ENCODE assay signal across 21 cellular contexts in the genomic region with DNA sequence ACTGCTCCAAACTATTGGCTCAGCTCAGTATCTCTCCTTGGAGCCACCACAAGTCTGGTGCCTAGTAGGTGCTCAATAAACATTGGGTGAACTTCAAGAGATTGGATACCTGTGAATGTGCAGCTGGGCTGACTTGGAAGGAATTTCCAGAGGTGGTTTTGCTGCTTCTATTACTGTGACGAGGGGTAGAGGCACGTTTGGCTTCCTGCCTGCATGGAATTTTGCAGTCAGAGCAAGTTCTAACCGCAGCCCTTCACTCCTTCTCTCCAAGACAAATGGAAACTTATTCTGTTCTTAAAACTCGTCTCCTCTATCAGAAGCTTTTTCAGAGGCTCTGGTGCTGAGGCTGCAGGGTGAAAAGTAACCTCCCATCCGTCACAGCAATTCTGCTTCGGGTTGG.
DNase-seq lines count a peak whose midpoint lies in the region; ATAC-seq and TF ChIP-seq lines count a peak whose summit lies in the region.
"Had no signal": no experiment of that assay in that cellular context is flagged by ENCODE, and none has a peak within 500 bp of the region (broad histone marks: within the 10 kb centered on the region; RNA-seq: fewer than 3 reads in every experiment).

No MANE protein-coding gene starts in this region.

- H3K9me3 ChIP-seq in AG04450 (ENCODE audit: control insufficient read depth, insufficient read depth, low read length) (peaks cover 3% of the 10 kb centered on the region; the same call in 1 of the 2 replicates), uterus (no peaks in the 10 kb centered on the region)
- H3K9me3 ChIP-seq: BE2C had no signal

- no peak overlapping the region for H3K27ac Mint-ChIP-seq in activated naive CD4-positive, alpha-beta T cell treated with anti-CD3 and anti-CD28 coated beads, Interleukin-2, amount 50 U/mL, for 72 hours
- H3K27ac Mint-ChIP-seq: H9 had no signal

- H3K27ac ChIP-seq in AG04450 (ENCODE audit: low read depth, low read length) = no peak overlapping the region
- H3K27ac ChIP-seq in uterus = no peak overlapping the region

- H3K36me3 Mint-ChIP-seq in activated naive CD4-positive, alpha-beta T cell treated with anti-CD3 and anti-CD28 coated beads, Interleukin-2, amount 50 U/mL, for 72 hours = peaks cover 0 to 5% of the 10 kb centered on the region in 2 donors

- no peak for TF ChIP-seq CTCF in AG04450 (IDR thresholded peaks at IDR 0.05; ENCODE audit: low read depth, low read length)
- TF ChIP-seq CTCF in epithelial cell of esophagus (IDR thresholded peaks at IDR 0.05; ENCODE audit: insufficient read depth, low read depth, low read length, missing control alignments) = no peak
- TF ChIP-seq CTCF in uterus (IDR thresholded peaks at IDR 0.05) = no peak

- H3K4me1 ChIP-seq in uterus = no peaks in the 10 kb centered on the region
- H3K4me1 ChIP-seq: BE2C had no signal

- H3K36me3 ChIP-seq in uterus = no peaks in the 10 kb centered on the region
- H3K36me3 ChIP-seq: BE2C had no signal

- DNase-seq in AG04450 (ENCODE audit: low read depth, low spot score) = peak; percentile 8
- peak; percentile 29 for DNase-seq in amniotic epithelial cell (ENCODE audit: low read depth)
- DNase-seq in epithelial cell of esophagus (ENCODE audit: low read depth) = peak; percentile 2
- peak; percentile 76 for DNase-seq in kidney tubule cell (ENCODE audit: low spot score)
- no peak for DNase-seq in activated naive CD4-positive, alpha-beta T cell treated with anti-CD3 and anti-CD28 coated beads, Interleukin-2, amount 50 U/mL, for 72 hours (ENCODE audit: low spot score in 2 of 2)
- DNase-seq in uterus = no peak
- DNase-seq: BE2C; CD4-positive, CD25-positive, alpha-beta regulatory T cell; COR-L47; H9; KG1; MV-4-11; NCI-H1694 treated with DMSO at 0.1 percent for 48 hours; NCI-H2227 treated with DMSO at 0.1 percent for 48 hours; NCI-H524; NCI-H82; OCI-M1; SHP77 treated with DMSO at 0.1 percent for 48 hours had no signal

- ATAC-seq in HG02981 (IDR thresholded peaks at IDR 0.05; ENCODE audit: unreplicated experiment) = no peak
- no peak for ATAC-seq in activated naive CD4-positive, alpha-beta T cell treated with anti-CD3 and anti-CD28 coated beads, Interleukin-2, amount 50 U/mL, for 72 hours
- ATAC-seq in GM21447 (IDR thresholded peaks at IDR 0.05; ENCODE audit: unreplicated experiment) = no peak
- ATAC-seq: HepG2 had no signal

- H3K27me3 ChIP-seq in AG04450 (ENCODE audit: control insufficient read depth, insufficient read depth, low read length) = no peaks in the 10 kb centered on the region
- no peaks in the 10 kb centered on the region for H3K27me3 ChIP-seq in uterus
- H3K27me3 ChIP-seq: BE2C had no signal

- H3K4me3 ChIP-seq in AG04450 (ENCODE audit: low read depth, low read length) = no peak overlapping the region
- H3K4me3 ChIP-seq in epithelial cell of esophagus (ENCODE audit: low read length) = no peak overlapping the region
- no peak overlapping the region for H3K4me3 ChIP-seq in uterus

- POLR2A ChIA-PET in AG04450 (lab: Yijun Ruan, JAX) = no interaction called here

- no peaks in the 10 kb centered on the region for H3K9me3 Mint-ChIP-seq in activated naive CD4-positive, alpha-beta T cell treated with anti-CD3 and anti-CD28 coated beads, Interleukin-2, amount 50 U/mL, for 72 hours
- H3K9me3 Mint-ChIP-seq: CD4-positive, CD25-positive, alpha-beta regulatory T cell had no signal

- CTCF ChIA-PET in AG04450 (lab: Charles Lee) = interaction anchor here (0.5 kb wide), 1 partner anchor 200 kb away, joined by 3 read pairs; no protein-coding TSS in a partner anchor

- TF ChIP-seq POLR2A in uterus (IDR thresholded peaks at IDR 0.05) = no peak

- intact Hi-C loops in uterus (cut with DNase I; ENCODE audit: low total_unique reads) = no loop called here

Comparison
In these comparisons a context has a peak if more than half of its experiments do, and no peak if none do; other contexts are left out.
1. DNase-seq: peak in AG04450 (single experiment), amniotic epithelial cell (single experiment), epithelial cell of esophagus (single experiment) and kidney tubule cell (single experiment); none in activated naive CD4-positive, alpha-beta T cell treated with anti-CD3 and anti-CD28 coated beads, Interleukin-2, amount 50 U/mL, for 72 hours (0 of 2) and uterus (0 of 2).